8 cellular contexts compared by ENCODE assay signal in the genomic region with DNA sequence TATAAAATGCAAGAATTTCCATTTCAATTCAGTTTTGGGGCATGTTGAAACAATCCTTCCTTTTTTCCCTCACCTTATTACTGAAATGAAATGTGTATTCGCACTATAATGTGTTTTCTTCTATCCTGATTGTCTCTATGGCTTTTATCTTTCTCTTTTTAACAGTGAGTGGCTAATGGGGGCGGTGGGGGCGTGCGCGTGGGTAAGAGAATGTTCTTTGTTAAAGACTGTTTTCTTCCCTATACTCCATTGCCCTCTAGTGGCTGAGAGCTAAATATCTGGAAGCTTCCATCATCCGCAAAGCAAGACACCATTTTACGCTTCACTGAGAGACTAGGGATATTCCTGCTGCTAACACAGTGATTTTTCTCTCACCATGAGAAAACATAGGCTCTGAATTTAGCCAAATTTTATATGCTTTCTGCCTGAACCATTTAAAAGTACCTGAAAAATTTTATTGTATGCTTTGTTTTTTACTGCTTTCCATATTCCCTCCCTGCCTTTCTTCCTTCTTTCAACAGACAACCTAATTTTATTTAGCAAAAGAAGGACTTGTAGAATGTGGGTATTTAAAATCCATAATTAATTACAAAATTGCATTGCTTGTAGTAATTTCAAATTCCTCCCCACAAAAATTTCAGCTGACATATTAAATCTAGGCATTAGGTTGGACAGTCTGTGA.
A peak's percentile ranks its signal among the peaks of the same experiment; 100 is the strongest.
DNase-seq lines count a peak whose midpoint lies in the region; ATAC-seq, FAIRE-seq and TF ChIP-seq lines count a peak whose summit lies in the region.

No MANE protein-coding gene starts in this region.

- no peaks in the 10 kb centered on the region for H3K79me2 ChIP-seq in ACC112 (ENCODE audit: control insufficient read depth, insufficient read depth, low read length, unreplicated experiment)

- TF ChIP-seq CTCF in right lobe of liver (IDR thresholded peaks at IDR 0.05) = peak; percentile 75 to 83 (median 78)
- peak in 5 of 7 experiments; percentile 61 to 85 (median 80) for TF ChIP-seq CTCF in stomach (IDR thresholded peaks at IDR 0.05)

- peak overlapping the region; percentile 41; the same call in 1 of the 2 replicates for H3K4me3 ChIP-seq in ACC112 (ENCODE audit: low read depth, low read length)
- no peak overlapping the region for H3K4me3 ChIP-seq in right lobe of liver
- H3K4me3 ChIP-seq in stomach = peak overlapping the region in 1 of 4 donors; percentile 3

- DNase-seq in GM12892 (ENCODE audit: insufficient read length) = no peak
- peak; percentile 61 for DNase-seq in NCI-H1105 treated with DMSO at 0.1 percent for 48 hours (lab: John Stamatoyannopoulos, UW)
- DNase-seq in SW 1271 (lab: John Stamatoyannopoulos, UW) = peak; percentile 1 to 35
- peak; percentile 82 for DNase-seq in dermis blood vessel endothelial cell
- peak in 2 of 3 donors; percentile 34 to 49 for DNase-seq in right lobe of liver
- DNase-seq in stomach = peak; percentile 26

- ATAC-seq in HG02763 (IDR thresholded peaks at IDR 0.05; ENCODE audit: unreplicated experiment) (peak; percentile 90), right lobe of liver (peak; percentile 93 to 99 (median 96))

- no peak for TF ChIP-seq EP300 in stomach (IDR thresholded peaks at IDR 0.05)

- H3K4me1 ChIP-seq in ACC112 (ENCODE audit: control insufficient read depth, insufficient read depth, low read length, unreplicated experiment) = no peaks in the 10 kb centered on the region
- no peaks in the 10 kb centered on the region for H3K4me1 ChIP-seq in right lobe of liver
- H3K4me1 ChIP-seq in stomach = peaks cover 0 to 7% (median 3%) of the 10 kb centered on the region in 4 donors

- TF ChIP-seq POLR2A in GM12892 (IDR thresholded peaks at IDR 0.05; ENCODE audit: low read depth, low read length) (no peak), right lobe of liver (IDR thresholded peaks at IDR 0.05) (no peak), stomach (IDR thresholded peaks at IDR 0.05) (no peak)

- no peaks in the 10 kb centered on the region for H3K36me3 ChIP-seq in ACC112 (ENCODE audit: insufficient read depth, low read length)
- no peaks in the 10 kb centered on the region for H3K36me3 ChIP-seq in right lobe of liver
- H3K36me3 ChIP-seq in stomach = no peaks in the 10 kb centered on the region

- intact Hi-C loops in right lobe of liver (cut with DNase I) (loop anchor here in 1 of 2 donors (10.0 kb wide), 1 partner anchor 754 kb away; a partner anchor contains a TSS), stomach (cut with DNase I; ENCODE audit: low total_unique reads) (no loop called here)

- no peak overlapping the region for H3K27ac ChIP-seq in ACC112 (ENCODE audit: low read depth, low read length)
- no peak overlapping the region for H3K27ac ChIP-seq in right lobe of liver
- no peak overlapping the region for H3K27ac ChIP-seq in stomach

- H3K9me3 ChIP-seq in right lobe of liver = no peaks in the 10 kb centered on the region
- H3K9me3 ChIP-seq in stomach = no peaks in the 10 kb centered on the region

- H3K27me3 ChIP-seq in ACC112 (ENCODE audit: insufficient read depth, low read length) (0 out of 2 replicates have a peak, but pooled peaks cover 9% of the 10 kb centered on the region), right lobe of liver (no peaks in the 10 kb centered on the region), stomach (no peaks in the 10 kb centered on the region)

- under 1% methylated on average over 7 of the region's 7 CpGs for WGBS in right lobe of liver (ENCODE audit: insufficient coverage, low coverage, low lambda C conversion rate, missing lambda C conversion rate)
- WGBS in stomach, 5 donors = 3 to 7% (median 6%) methylated on average over 7 of the region's 7 CpGs

- peak; percentile 70 for FAIRE-seq in GM12892 (lab: Jason Lieb, UNC)

- H2AFZ ChIP-seq in ACC112 (ENCODE audit: low read length, unreplicated experiment) = no peak overlapping the region
